In the genomic region with DNA sequence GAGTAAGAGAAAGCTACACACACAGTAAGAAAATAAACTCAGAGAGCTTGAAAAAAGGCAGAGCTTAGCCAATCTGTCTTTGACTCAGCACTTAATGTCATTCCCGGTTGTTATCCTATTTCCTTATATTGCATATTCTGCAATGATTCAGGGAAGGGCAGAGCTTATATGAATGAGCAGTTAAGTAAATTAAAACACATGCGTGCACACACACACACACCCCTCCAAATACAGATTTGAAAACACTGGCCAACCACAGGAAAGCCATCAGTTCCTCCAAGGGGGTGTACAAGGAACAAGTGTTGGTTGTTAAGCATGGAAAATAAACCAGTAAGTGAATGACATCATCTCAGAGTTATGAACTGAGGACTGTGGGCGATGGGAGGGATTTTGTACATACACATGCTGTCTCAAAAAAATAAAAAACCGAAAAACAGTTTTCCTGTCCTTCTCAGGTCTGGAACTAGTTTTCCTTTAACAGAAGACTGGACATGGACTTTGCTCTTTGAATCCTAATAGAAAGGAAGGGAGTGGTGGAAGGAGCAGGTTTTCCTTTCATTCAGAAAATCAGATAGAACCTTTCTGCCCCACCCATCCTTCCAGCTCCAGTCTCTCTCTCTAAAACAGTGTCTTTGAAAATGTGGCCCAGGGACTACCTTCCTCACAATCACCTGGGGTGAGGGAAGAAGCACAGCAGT, we compare ENCODE assay signal across 8 cellular contexts. TPM values are rescaled to one million over a fixed set of nuclear protein-coding genes. Genes with fewer than 3 reads are reported as not detected.
DNase-seq lines count a peak whose midpoint lies in the region; ATAC-seq and TF ChIP-seq lines count a peak whose summit lies in the region.

No MANE protein-coding gene starts in this region.

- peak overlapping the region; percentile 97 for H3K4me3 Mint-ChIP-seq in Caco-2 (ENCODE audit: unreplicated experiment)

- no peak overlapping the region; the same call in 1 of the 2 replicates for H3K9ac ChIP-seq in KMS-11

- TSS peak; percentile 80 for BruUV-seq in Caco-2 (replicated peaks; lab: Mats Ljungman, UMichigan)

- H3K27ac ChIP-seq in KMS-11, result no peak overlapping the region

- DNase-seq in Caco-2 (no peak), amniotic epithelial cell (ENCODE audit: low read depth) (peak; percentile 85), myocyte (ENCODE audit: low read depth) (peak; percentile 67), NCI-H187 treated with DMSO at 0.1 percent for 48 hours (lab: John Stamatoyannopoulos, UW) (no peak), GM20000 (ENCODE audit: low spot score) (no peak)

- H3K4me1 ChIP-seq in Caco-2, result peaks cover 15% of the 10 kb centered on the region; the same call in 1 of the 2 replicates
- peaks cover 13% of the 10 kb centered on the region for H3K4me1 ChIP-seq in KMS-11 (ENCODE audit: low read depth, poor library complexity, severe bottlenecking)

- TF ChIP-seq CTCF in Caco-2 (IDR thresholded peaks at IDR 0.05; ENCODE audit: insufficient read depth in 1 of 2, low read depth in 1 of 2, low read length in 1 of 2, severe bottlenecking in 1 of 2, unreplicated experiment in 1 of 2) (no peak), KMS-11 (conservative IDR thresholded peaks at IDR 0.05; ENCODE audit: low read depth, low read length) (no peak), GM20000 (IDR thresholded peaks at IDR 0.05; ENCODE audit: extremely low read depth, missing control alignments) (no peak)

- H3K9me3 ChIP-seq in Caco-2, result no peaks in the 10 kb centered on the region

- peak overlapping the region; percentile 70 for H3K4me2 ChIP-seq in KMS-11

- H3K36me3 ChIP-seq in Caco-2 (ENCODE audit: control insufficient read depth, insufficient read depth, low read length) (no peaks in the 10 kb centered on the region), KMS-11 (ENCODE audit: insufficient read depth) (no peaks in the 10 kb centered on the region)

- H3K27me3 ChIP-seq in Caco-2 (replicated peaks; ENCODE audit: control insufficient read depth, insufficient read depth, low read length), result no peaks in the 10 kb centered on the region
- H3K27me3 ChIP-seq in KMS-11 (ENCODE audit: insufficient read depth, low read depth), result peaks cover 4% of the 10 kb centered on the region; the same call in 1 of the 2 replicates

- peaks cover 26% of the 10 kb centered on the region for H3K36me3 Mint-ChIP-seq in Caco-2 (ENCODE audit: insufficient read depth, unreplicated experiment)

- no peaks in the 10 kb centered on the region for H4K20me1 ChIP-seq in KMS-11 (ENCODE audit: insufficient read depth)

- no peaks in the 10 kb centered on the region for H3K79me2 ChIP-seq in KMS-11 (ENCODE audit: insufficient read depth, low read depth)

- H3K4me1 Mint-ChIP-seq in Caco-2 (ENCODE audit: low read depth, unreplicated experiment), result peaks cover 18% of the 10 kb centered on the region

- CTCF ChIA-PET in Caco-2 (lab: Charles Lee), result interaction anchor here (1.2 to 1.3 kb wide), 2 partner anchors 70 to 114 kb away, joined by 3 read pairs; no protein-coding TSS in a partner anchor

- ATAC-seq in HG02571 (IDR thresholded peaks at IDR 0.05; ENCODE audit: unreplicated experiment) (no peak), HG03342 (IDR thresholded peaks at IDR 0.05; ENCODE audit: unreplicated experiment) (no peak)

- no peaks in the 10 kb centered on the region for H3K27me3 Mint-ChIP-seq in Caco-2 (ENCODE audit: insufficient read depth, unreplicated experiment)

- POLR2A ChIA-PET in Caco-2 (lab: Charles Lee), result no interaction called here

- intact Hi-C loops in Caco-2 (cut with micrococcal nuclease; ENCODE audit: unreplicated experiment), result loop anchor here (5.0 kb wide), 1 partner anchor 36 kb away; no protein-coding TSS in a partner anchor

- H3K4me3 ChIP-seq in Caco-2 (ENCODE audit: low read depth, low read length), result peak overlapping the region; percentile 96
- H3K4me3 ChIP-seq in KMS-11 (IDR thresholded peaks at IDR 0.05; ENCODE audit: insufficient read depth, low read depth, low read length), result no peak overlapping the region

- H2AFZ ChIP-seq in KMS-11 (ENCODE audit: low read depth), result peak overlapping the region; percentile 62; the same call in 1 of the 2 replicates

- H3K27ac Mint-ChIP-seq in Caco-2 (ENCODE audit: unreplicated experiment), result peak overlapping the region; percentile 83

- no peaks in the 10 kb centered on the region for H3K9me3 Mint-ChIP-seq in Caco-2 (ENCODE audit: unreplicated experiment)

RNA-seq across cellular contexts. Expression of gene IQGAP3, which starts 1.0 kb away (rescaled TPM):
- 35.8 and 37.6 TPM in 2 replicates for total RNA-seq in Caco-2 (2022)
- 0.24 and 0.52 TPM in 2 replicates for total RNA-seq in myocyte
- polyA plus RNA-seq in myocyte (2012), result 0.23 TPM

RNA-seq across cellular contexts. Expression of gene TTC24, which starts 8.1 kb away (rescaled TPM):
- total RNA-seq in Caco-2 (2022) (not detected in 2 replicates), myocyte (0.19 TPM in 1 of 2 replicates, not detected in the other)
- 0.24 TPM for polyA plus RNA-seq in myocyte (2012)

RNA-seq across cellular contexts. Expression of gene NAXE, which starts 20.2 kb away (rescaled TPM):
- total RNA-seq in Caco-2 (2022), result 99.8 and 105 TPM in 2 replicates
- total RNA-seq in myocyte, result 51.9 and 55.3 TPM in 2 replicates
- 81.4 TPM for polyA plus RNA-seq in myocyte (2012)

RNA-seq across cellular contexts. Expression of gene GPATCH4, which starts 29.9 kb away (rescaled TPM):
- total RNA-seq in Caco-2 (2022), result 52.5 and 53.5 TPM in 2 replicates
- 23.4 and 29.6 TPM in 2 replicates for total RNA-seq in myocyte
- polyA plus RNA-seq in myocyte (2012), result 26.1 TPM

RNA-seq across cellular contexts. Expression of gene HAPLN2, which starts 47.8 kb away (rescaled TPM):
- not detected in 2 replicates for total RNA-seq in Caco-2 (2022)
- total RNA-seq in myocyte, result not detected in 2 replicates
- 0.14 TPM for polyA plus RNA-seq in myocyte (2012)

Comparison
In these comparisons a context has a peak if more than half of its experiments do, and no peak if none do; other contexts are left out.
1. DNase-seq: peak in amniotic epithelial cell (single experiment) and myocyte (single experiment); none in Caco-2 (0 of 2), NCI-H187 treated with DMSO at 0.1 percent for 48 hours (single experiment) and GM20000 (single experiment).
2. RNA of gene IQGAP3, which starts 1.0 kb away (total RNA-seq): 35.8 to 37.6 TPM in Caco-2; 0.24 to 0.52 TPM in myocyte; every median in the first group is over 10 times any median in the second.